Comparison of ENCODE assay signal across 21 cellular contexts in genomic region chr6:28633445-28634215, GRCh38.
A peak's percentile ranks its signal among the peaks of the same experiment; 100 is the strongest.
DNase-seq lines count a peak whose midpoint lies in the region; ATAC-seq and TF ChIP-seq lines count a peak whose summit lies in the region.
"Had no signal": no experiment of that assay in that cellular context is flagged by ENCODE, and none has a peak within 500 bp of the region (broad histone marks: within the 10 kb centered on the region; RNA-seq: fewer than 3 reads in every experiment).

No MANE protein-coding gene starts in this region.

- H3K9me3 Mint-ChIP-seq in activated T-cell treated with anti-CD3 and anti-CD28 coated beads, Interleukin-2, amount 50 U/mL, for 72 hours: no peaks in the 10 kb centered on the region
- H3K9me3 Mint-ChIP-seq: natural killer cell treated with Interleukin-12 subunit alpha and Interleukin-12 subunit beta and Interleukin-15 and Interleukin-18, amount 100 ng/mL, for 72 hours had no signal

- no peaks in the 10 kb centered on the region for H3K36me3 ChIP-seq in OCI-LY7 (ENCODE audit: insufficient read depth, low read length)
- H3K36me3 ChIP-seq: gastroesophageal sphincter had no signal

- no TSS peak for BruUV-seq in OCI-LY7 (replicated peaks; lab: Mats Ljungman, UMichigan)

- ATAC-seq in activated T-cell treated with anti-CD3 and anti-CD28 coated beads, Interleukin-2, amount 50 U/mL, for 72 hours (replicated peaks in 1 of 2): peak; percentile 26 to 34
- ATAC-seq in HG03135 (IDR thresholded peaks at IDR 0.05; ENCODE audit: unreplicated experiment): no peak
- ATAC-seq: activated CD4-positive, CD25-positive, alpha-beta regulatory T cell treated with anti-CD3 and anti-CD28 coated beads, Interleukin-2, amount 50 U/mL, for 24 hours; gastroesophageal sphincter; natural killer cell treated with Interleukin-12 subunit alpha and Interleukin-12 subunit beta and Interleukin-15 and Interleukin-18, amount 100 ng/mL, for 72 hours had no signal

- peak overlapping the region; percentile 5 to 63 for H3K4me3 Mint-ChIP-seq in activated T-cell treated with anti-CD3 and anti-CD28 coated beads, Interleukin-2, amount 50 U/mL, for 72 hours
- H3K4me3 Mint-ChIP-seq: natural killer cell treated with Interleukin-12 subunit alpha and Interleukin-12 subunit beta and Interleukin-15 and Interleukin-18, amount 100 ng/mL, for 72 hours had no signal

- POLR2A ChIA-PET in OCI-LY7 (lab: Charles Lee): interaction anchor here (0.6 to 0.7 kb wide), 2 partner anchors 84 to 894 kb away, joined by 3 to 4 read pairs; no protein-coding TSS in a partner anchor

- H3K4me1 ChIP-seq in OCI-LY7 (ENCODE audit: insufficient read depth, low read length, poor library complexity, severe bottlenecking): no peaks in the 10 kb centered on the region
- H3K4me1 ChIP-seq: testis had no signal

- no peak overlapping the region for H3K4me2 ChIP-seq in OCI-LY7 (ENCODE audit: low read length)

- H3K9me2 ChIP-seq in OCI-LY7 (ENCODE audit: insufficient read depth, low read length): no peaks in the 10 kb centered on the region

- H4K20me1 ChIP-seq in OCI-LY7 (ENCODE audit: insufficient read depth, low read length): no peaks in the 10 kb centered on the region

- H3K27ac Mint-ChIP-seq in activated T-cell treated with anti-CD3 and anti-CD28 coated beads, Interleukin-2, amount 50 U/mL, for 72 hours: no peak overlapping the region
- H3K27ac Mint-ChIP-seq: natural killer cell treated with Interleukin-12 subunit alpha and Interleukin-12 subunit beta and Interleukin-15 and Interleukin-18, amount 100 ng/mL, for 72 hours had no signal

- no peak overlapping the region for H3K27ac ChIP-seq in OCI-LY7 (ENCODE audit: low read depth, low read length, poor library complexity, severe bottlenecking)
- H3K27ac ChIP-seq: epithelial cell of prostate, gastroesophageal sphincter had no signal

- H3K4me1 Mint-ChIP-seq in activated T-cell treated with anti-CD3 and anti-CD28 coated beads, Interleukin-2, amount 50 U/mL, for 72 hours (ENCODE audit: low read depth): peaks cover 26% of the 10 kb centered on the region

- no peaks in the 10 kb centered on the region for H3K79me2 ChIP-seq in OCI-LY7 (ENCODE audit: insufficient read depth, low read depth, low read length)

- TF ChIP-seq CTCF in OCI-LY7 (conservative IDR thresholded peaks at IDR 0.05; ENCODE audit: low read length): no peak

- peaks cover 2% of the 10 kb centered on the region in 2 donors for H3K36me3 Mint-ChIP-seq in activated T-cell treated with anti-CD3 and anti-CD28 coated beads, Interleukin-2, amount 50 U/mL, for 72 hours (ENCODE audit: insufficient read depth in 2 of 2)
- H3K36me3 Mint-ChIP-seq: natural killer cell treated with Interleukin-12 subunit alpha and Interleukin-12 subunit beta and Interleukin-15 and Interleukin-18, amount 100 ng/mL, for 72 hours had no signal

- H2AFZ ChIP-seq in OCI-LY7 (ENCODE audit: low read length): no peak overlapping the region

- no peak overlapping the region for H3K4me3 ChIP-seq in OCI-LY7 (ENCODE audit: low read depth, low read length, poor library complexity, severe bottlenecking)

- intact Hi-C loops in OCI-LY7 (cut with micrococcal nuclease; ENCODE audit: unreplicated experiment): no loop called here

- no peaks in the 10 kb centered on the region for H3K9me3 ChIP-seq in OCI-LY7 (ENCODE audit: low read length)
- H3K9me3 ChIP-seq: testis had no signal

- CTCF ChIA-PET in OCI-LY7 (lab: Charles Lee; ENCODE audit: unreplicated experiment): no interaction called here

- DNase-seq in activated T-cell treated with anti-CD3 and anti-CD28 coated beads, Interleukin-2, amount 50 U/mL, for 72 hours: no peak
- DNase-seq in activated T-cell treated with anti-CD3 and anti-CD28 coated beads for 4 hours (no peak), cerebellar cortex (ENCODE audit: low spot score) (peak; percentile 79), left kidney (ENCODE audit: low read depth, low spot score) (peak; percentile 54), OCI-LY7 (ENCODE audit: low spot score) (no peak), germinal center (ENCODE audit: low spot score) (no peak)
- DNase-seq in activated naive CD4-positive, alpha-beta T cell (lab: John Stamatoyannopoulos, UW): no peak
- DNase-seq: 8988T; DMS153; KG1; mammary epithelial cell; NCI-H2107; NCI-H69; SIG-M5; stimulated activated CD4-positive, alpha-beta T cell treated with anti-CD3 and anti-CD28 coated beads, Interleukin-12 subunit alpha, Interleukin-12 subunit beta, amount 100 ng/mL, for 4 hours; testis had no signal

- peaks cover 86% of the 10 kb centered on the region for H3K27me3 Mint-ChIP-seq in activated T-cell treated with anti-CD3 and anti-CD28 coated beads, Interleukin-2, amount 50 U/mL, for 72 hours (ENCODE audit: low read depth)

Comparison
In these comparisons a context has a peak if more than half of its experiments do, and no peak if none do; other contexts are left out.
1. DNase-seq: peak in cerebellar cortex (single experiment) and left kidney (single experiment); none in activated T-cell treated with anti-CD3 and anti-CD28 coated beads, Interleukin-2, amount 50 U/mL, for 72 hours (0 of 2), activated T-cell treated with anti-CD3 and anti-CD28 coated beads for 4 hours (single experiment), OCI-LY7 (single experiment), activated naive CD4-positive, alpha-beta T cell (0 of 4) and germinal center (single experiment).